In the genomic region with DNA sequence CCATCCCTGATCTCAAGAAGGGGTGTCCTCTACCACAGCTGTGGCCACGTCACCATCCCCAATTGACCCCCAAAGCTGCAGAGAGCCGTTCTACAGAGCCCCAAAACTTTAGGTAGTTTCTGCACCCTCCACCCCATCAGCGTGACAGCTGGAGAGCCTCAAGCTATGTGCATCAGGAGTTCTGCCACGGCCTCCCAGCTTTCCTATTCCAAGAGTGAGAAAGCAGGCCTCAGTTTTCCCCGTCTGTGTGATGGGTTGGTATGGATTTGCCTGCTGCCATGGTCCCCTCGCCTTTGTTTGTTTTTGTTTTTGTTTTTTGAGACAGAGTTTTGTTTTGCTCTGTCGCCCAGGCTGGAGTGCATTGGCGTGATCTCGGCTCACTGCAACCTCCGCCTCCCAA, we compare ENCODE assay signal across 10 cellular contexts. TPM values are rescaled to one million over a fixed set of nuclear protein-coding genes. Genes with fewer than 3 reads are reported as not detected.
A peak's percentile ranks its signal among the peaks of the same experiment; 100 is the strongest.
DNase-seq lines count a peak whose midpoint lies in the region; ATAC-seq and TF ChIP-seq lines count a peak whose summit lies in the region.
"Had no signal": no experiment of that assay in that cellular context is flagged by ENCODE, and none has a peak within 500 bp of the region (broad histone marks: within the 10 kb centered on the region; RNA-seq: fewer than 3 reads in every experiment).

No MANE protein-coding gene starts in this region.

- peak overlapping the region; percentile 65 for H3K4me3 ChIP-seq in brain microvascular endothelial cell (ENCODE audit: low read depth, low read length)
- H3K4me3 ChIP-seq in mucosa of rectum (ENCODE audit: low read length in 2 of 2), result peak overlapping the region; percentile 86 to 91
- H3K4me3 ChIP-seq in upper lobe of right lung, result peak overlapping the region; percentile 75

- no peak overlapping the region for H3K27ac Mint-ChIP-seq in activated naive CD4-positive, alpha-beta T cell treated with anti-CD3 and anti-CD28 coated beads, Interleukin-2, amount 50 U/mL, for 24 hours

- no peaks in the 10 kb centered on the region for H3K36me3 Mint-ChIP-seq in activated naive CD4-positive, alpha-beta T cell treated with anti-CD3 and anti-CD28 coated beads, Interleukin-2, amount 50 U/mL, for 24 hours

- H3K27ac ChIP-seq in brain microvascular endothelial cell (no peak overlapping the region), mucosa of rectum (ENCODE audit: low read depth in 2 of 2, low read length in 2 of 2) (peak overlapping the region; percentile 93 to 99), upper lobe of right lung (peak overlapping the region; percentile 93)

- H3K4me1 Mint-ChIP-seq in activated naive CD4-positive, alpha-beta T cell treated with anti-CD3 and anti-CD28 coated beads, Interleukin-2, amount 50 U/mL, for 24 hours, result peaks cover 78% of the 10 kb centered on the region

- H3K9ac ChIP-seq in mucosa of rectum (ENCODE audit: low read depth in 1 of 2, low read length in 2 of 2), result peak overlapping the region; percentile 88 to 92

- H3K36me3 ChIP-seq in brain microvascular endothelial cell (replicated peaks) (peaks cover 23% of the 10 kb centered on the region), mucosa of rectum (ENCODE audit: control insufficient read depth in 2 of 2, insufficient read depth in 2 of 2, low read length in 2 of 2) (peaks cover 9 to 18% of the 10 kb centered on the region in 2 donors), upper lobe of right lung (peaks cover 20% of the 10 kb centered on the region)

- H3K9me3 ChIP-seq in mucosa of rectum (ENCODE audit: control insufficient read depth in 2 of 2, low read length in 2 of 2) (no peaks in the 10 kb centered on the region), upper lobe of right lung (no peaks in the 10 kb centered on the region)

- in situ Hi-C loops in brain microvascular endothelial cell (cut with HindIII; ENCODE audit: low pct_ligation_motif_present, low sequenced_read_pairs), result no loop called here

- no peaks in the 10 kb centered on the region for H3K9me3 Mint-ChIP-seq in activated naive CD4-positive, alpha-beta T cell treated with anti-CD3 and anti-CD28 coated beads, Interleukin-2, amount 50 U/mL, for 24 hours

- no peak for ATAC-seq in upper lobe of right lung
- ATAC-seq in GM21619 (IDR thresholded peaks at IDR 0.05; ENCODE audit: unreplicated experiment), result no peak
- no peak for ATAC-seq in GM18858 (IDR thresholded peaks at IDR 0.05; ENCODE audit: unreplicated experiment)

- H3K27me3 Mint-ChIP-seq in activated naive CD4-positive, alpha-beta T cell treated with anti-CD3 and anti-CD28 coated beads, Interleukin-2, amount 50 U/mL, for 24 hours, result no peaks in the 10 kb centered on the region

- H3K4me1 ChIP-seq in mucosa of rectum (ENCODE audit: control insufficient read depth in 2 of 2, insufficient read depth in 2 of 2, low read length in 2 of 2), result peaks cover 64 to 76% of the 10 kb centered on the region in 2 donors
- H3K4me1 ChIP-seq in upper lobe of right lung, result peaks cover 59% of the 10 kb centered on the region

- H3K27me3 ChIP-seq in brain microvascular endothelial cell (replicated peaks) (no peaks in the 10 kb centered on the region), mucosa of rectum (ENCODE audit: control insufficient read depth in 2 of 2, insufficient read depth in 2 of 2, low read length in 2 of 2) (no peaks in the 10 kb centered on the region), upper lobe of right lung (no peaks in the 10 kb centered on the region)

- intact Hi-C loops in upper lobe of right lung (cut with DNase I), result no loop called here

- H3K4me3 Mint-ChIP-seq in activated naive CD4-positive, alpha-beta T cell treated with anti-CD3 and anti-CD28 coated beads, Interleukin-2, amount 50 U/mL, for 24 hours, result peak overlapping the region; percentile 84

- DNase-seq in activated naive CD4-positive, alpha-beta T cell (lab: John Stamatoyannopoulos, UW), result no peak
- DNase-seq in brain microvascular endothelial cell, result no peak
- DNase-seq in upper lobe of right lung, result no peak
- DNase-seq in GDM1 (lab: John Stamatoyannopoulos, UW), result no peak
- DNase-seq: DMS153 had no signal

- TF ChIP-seq CTCF in brain microvascular endothelial cell (IDR thresholded peaks at IDR 0.05; ENCODE audit: low read depth, low read length, missing control alignments) (no peak), upper lobe of right lung (IDR thresholded peaks at IDR 0.05) (no peak)

RNA-seq across cellular contexts. Expression of a gene that starts 1.5 kb away (rescaled TPM):
- 87.4 TPM for total RNA-seq in upper lobe of right lung

RNA-seq across cellular contexts. Expression of a gene that starts 27.7 kb away (rescaled TPM):
- total RNA-seq in upper lobe of right lung, result 3.2 TPM
- total RNA-seq: LHCN-M2 had no signal

RNA-seq across cellular contexts. Expression of a gene that starts 51.0 kb away (rescaled TPM):
- total RNA-seq in upper lobe of right lung, result not detected
- total RNA-seq: LHCN-M2 had no signal

RNA-seq across cellular contexts. Expression of a gene that starts 58.9 kb away (rescaled TPM):
- total RNA-seq in upper lobe of right lung, result 280 TPM
